In genomic region chr20:18750735-18751134, GRCh38 we compare ENCODE assay signal across 14 cellular contexts.
DNase-seq lines count a peak whose midpoint lies in the region; ATAC-seq lines count a peak whose summit lies in the region.
"Had no signal": no experiment of that assay in that cellular context is flagged by ENCODE, and none has a peak within 500 bp of the region (broad histone marks: within the 10 kb centered on the region; RNA-seq: fewer than 3 reads in every experiment).

No MANE protein-coding gene starts in this region.

- DNase-seq in COLO668 (lab: John Stamatoyannopoulos, UW; ENCODE audit: unreplicated experiment) (peak; percentile 45), NCI-H1105 (lab: John Stamatoyannopoulos, UW) (peak; percentile 26), NCI-H524 treated with DMSO at 0.1 percent for 48 hours (lab: John Stamatoyannopoulos, UW) (peak; percentile 62), left kidney (ENCODE audit: low read depth, low spot score) (peak; percentile 10), OCI-M2 (lab: John Stamatoyannopoulos, UW; ENCODE audit: unreplicated experiment) (no peak), midbrain (lab: John Stamatoyannopoulos, UW) (no peak)
- DNase-seq: ACHN; activated naive CD4-positive, alpha-beta T cell; brain microvascular endothelial cell; effector memory CD8-positive, alpha-beta T cell; NCI-H1436 treated with DMSO at 0.1 percent for 48 hours; WERI-Rb-1 had no signal

- no peak for ATAC-seq in GM21515 (IDR thresholded peaks at IDR 0.05; ENCODE audit: unreplicated experiment)
- no peak for ATAC-seq in HG03139 (IDR thresholded peaks at IDR 0.05; ENCODE audit: unreplicated experiment)
- ATAC-seq: effector memory CD8-positive, alpha-beta T cell had no signal

Comparison
In these comparisons a context has a peak if more than half of its experiments do, and no peak if none do; other contexts are left out.
1. DNase-seq: peak in COLO668 (single experiment), NCI-H1105 (single experiment), NCI-H524 treated with DMSO at 0.1 percent for 48 hours (single experiment) and left kidney (single experiment); none in OCI-M2 (single experiment) and midbrain (single experiment).